ENCODE assay signal across 15 cellular contexts in genomic region chr1:89911186-89911976, GRCh38.
DNase-seq lines count a peak whose midpoint lies in the region; ATAC-seq, FAIRE-seq and TF ChIP-seq lines count a peak whose summit lies in the region.
"Had no signal": no experiment of that assay in that cellular context is flagged by ENCODE, and none has a peak within 500 bp of the region (broad histone marks: within the 10 kb centered on the region; RNA-seq: fewer than 3 reads in every experiment).

No MANE protein-coding gene starts in this region.

- peak overlapping the region; percentile 96 for H2BK15ac ChIP-seq in IMR-90 (ENCODE audit: low read depth, low read length)

- CTCF ChIA-PET in Caco-2 (lab: Charles Lee) = interaction anchor here (0.9 kb wide), 1 partner anchor 13 kb away, joined by 3 read pairs; no protein-coding TSS in a partner anchor
- CTCF ChIA-PET in IMR-90 (lab: Yijun Ruan, JAX) = interaction anchor here (1.2 to 1.4 kb wide), 2 partner anchors 63 to 75 kb away, joined by 3 to 4 read pairs; no protein-coding TSS in a partner anchor
- CTCF ChIA-PET in HepG2 (lab: Yijun Ruan, JAX; ENCODE audit: low intra/inter-chr PET ratio, low total read pairs) = no interaction called here

- no peaks in the 10 kb centered on the region for H3K36me3 ChIP-seq in Caco-2 (ENCODE audit: control insufficient read depth, insufficient read depth, low read length)
- no peaks in the 10 kb centered on the region; the same call in 1 of the 2 replicates for H3K36me3 ChIP-seq in IMR-90 (ENCODE audit: control insufficient read depth, insufficient read depth, low read length)
- no peaks in the 10 kb centered on the region for H3K36me3 ChIP-seq in endodermal cell (ENCODE audit: control insufficient read depth, insufficient read depth, low read length)
- peaks cover 4 to 16% of the 10 kb centered on the region in 2 experiments; a peak in 3 of 5 replicates for H3K36me3 ChIP-seq in HepG2 (replicated peaks in 1 of 2; ENCODE audit: control insufficient read depth in 1 of 2, insufficient read depth in 2 of 2, low read length in 2 of 2)
- H3K36me3 ChIP-seq: BE2C, colonic mucosa had no signal

- H2AK5ac ChIP-seq in IMR-90 (ENCODE audit: low read depth, low read length) = peak overlapping the region; percentile 99

- H3K9me3 Mint-ChIP-seq in Caco-2 (ENCODE audit: unreplicated experiment) (no peaks in the 10 kb centered on the region), endodermal cell (no peaks in the 10 kb centered on the region), neural crest cell (no peaks in the 10 kb centered on the region)
- no peaks in the 10 kb centered on the region for H3K9me3 Mint-ChIP-seq in activated T-cell treated with anti-CD3 and anti-CD28 coated beads, Interleukin-2, amount 50 U/mL, for 72 hours

- ATAC-seq in IMR-90 (ENCODE audit: low read depth) (no peak), HepG2 (no peak), GM21381 (IDR thresholded peaks at IDR 0.05; ENCODE audit: unreplicated experiment) (no peak), GM19452 (IDR thresholded peaks at IDR 0.05; ENCODE audit: unreplicated experiment) (no peak)
- ATAC-seq in activated T-cell treated with anti-CD3 and anti-CD28 coated beads, Interleukin-2, amount 50 U/mL, for 72 hours (replicated peaks in 1 of 2) = no peak

- peak overlapping the region; percentile 80 for H3K18ac ChIP-seq in IMR-90 (ENCODE audit: low read depth, low read length)

- TF ChIP-seq CTCF in Caco-2 (IDR thresholded peaks at IDR 0.05; ENCODE audit: insufficient read depth in 1 of 2, low read depth in 1 of 2, low read length in 1 of 2, severe bottlenecking in 1 of 2, unreplicated experiment in 1 of 2) (no peak), IMR-90 (conservative IDR thresholded peaks at IDR 0.05; ENCODE audit: low read depth, low read length) (no peak), endodermal cell (conservative IDR thresholded peaks at IDR 0.05) (no peak), neural crest cell (conservative IDR thresholded peaks at IDR 0.05) (no peak), HepG2 (CRISPR knock-in tag; IDR thresholded peaks at IDR 0.05) (no peak)

- H3K27me3 Mint-ChIP-seq in Caco-2 (ENCODE audit: insufficient read depth, unreplicated experiment) (no peaks in the 10 kb centered on the region), endodermal cell (ENCODE audit: insufficient read depth) (no peaks in the 10 kb centered on the region), neural crest cell (ENCODE audit: low read depth) (no peaks in the 10 kb centered on the region)
- no peaks in the 10 kb centered on the region for H3K27me3 Mint-ChIP-seq in activated T-cell treated with anti-CD3 and anti-CD28 coated beads, Interleukin-2, amount 50 U/mL, for 72 hours (ENCODE audit: low read depth)

- in situ Hi-C loops in IMR-90 (cut with MboI; ENCODE audit: low sequenced_read_pairs) (no loop called here), HepG2 (cut with HindIII; ENCODE audit: extremely low pct_ligation_motif_present, low pct_unique_long_range_greater_than_20kb) (no loop called here)

- dilution Hi-C loops in IMR-90 (cut with HindIII; ENCODE audit: low sequenced_read_pairs, unreplicated experiment) = no loop called here

- H4K8ac ChIP-seq in IMR-90 (ENCODE audit: low read depth in 2 of 2, low read length in 2 of 2) = peak overlapping the region; percentile 79 to 86

- peak overlapping the region; percentile 55 for H3K4me2 ChIP-seq in IMR-90 (ENCODE audit: low read depth, low read length)
- no peak overlapping the region for H3K4me2 ChIP-seq in HepG2 (ENCODE audit: low read depth, low read length)

- H3K27ac Mint-ChIP-seq in Caco-2 (ENCODE audit: unreplicated experiment) (peak overlapping the region; percentile 69), endodermal cell (peak overlapping the region; percentile 87), neural crest cell (ENCODE audit: unreplicated experiment) (peak overlapping the region; percentile 15)
- H3K27ac Mint-ChIP-seq in activated T-cell treated with anti-CD3 and anti-CD28 coated beads, Interleukin-2, amount 50 U/mL, for 72 hours = no peak overlapping the region

- peak overlapping the region; percentile 45 for H3K56ac ChIP-seq in IMR-90 (ENCODE audit: extremely low read depth, insufficient read depth, low read length)

- H4K20me1 ChIP-seq in IMR-90 (ENCODE audit: insufficient read depth, low read length) (no peaks in the 10 kb centered on the region), HepG2 (ENCODE audit: insufficient read depth, low read length) (no peaks in the 10 kb centered on the region; the same call in 1 of the 2 replicates)

- WGBS in IMR-90 (ENCODE audit: extremely low coverage in 2 of 2, insufficient read length in 1 of 2), 2 experiments = 74% methylated on average over 3 of the region's 10 CpGs; no CpG with 5 or more reads in 1 of the 2 experiments
- WGBS in endodermal cell (ENCODE audit: insufficient coverage in 1 of 2, insufficient read length in 1 of 2), 2 experiments = 36 to 57% methylated on average over 6 to 10 of the region's 10 CpGs
- WGBS in HepG2 (ENCODE audit: low lambda C conversion rate) = 88% methylated on average over 10 of the region's 10 CpGs

- H2AFZ ChIP-seq in IMR-90 (replicated peaks; ENCODE audit: low read length, poor library complexity) (no peak overlapping the region), HepG2 (ENCODE audit: low read length) (no peak overlapping the region)

- TF ChIP-seq POLR2A in IMR-90 (IDR thresholded peaks at IDR 0.05; ENCODE audit: low read depth, low read length) (no peak), HepG2 (IDR thresholded peaks at IDR 0.05; ENCODE audit: insufficient read depth in 1 of 2, low read depth in 2 of 2, low read length in 2 of 2) (no peak)

- peaks cover 50% of the 10 kb centered on the region for H3K79me2 ChIP-seq in HepG2 (ENCODE audit: insufficient read depth, low read length)

- peak overlapping the region; percentile 49 for H3K4me3 Mint-ChIP-seq in Caco-2 (ENCODE audit: unreplicated experiment)
- H3K4me3 Mint-ChIP-seq in endodermal cell = no peak overlapping the region
- no peak overlapping the region for H3K4me3 Mint-ChIP-seq in neural crest cell
- H3K4me3 Mint-ChIP-seq in activated T-cell treated with anti-CD3 and anti-CD28 coated beads, Interleukin-2, amount 50 U/mL, for 72 hours = no peak overlapping the region

- peak overlapping the region; percentile 81 for H4K5ac ChIP-seq in IMR-90 (ENCODE audit: low read depth, low read length)

- DNase-seq in Caco-2 (no peak), IMR-90 (peak; percentile 60), endodermal cell (peak; percentile 77), neural crest cell (ENCODE audit: low read depth, low spot score) (no peak), HepG2 (ENCODE audit: low spot score) (no peak)
- no peak for DNase-seq in activated T-cell treated with anti-CD3 and anti-CD28 coated beads, Interleukin-2, amount 50 U/mL, for 72 hours
- DNase-seq: activated CD4-positive, CD25-positive, alpha-beta regulatory T cell; activated CD8-positive, alpha-beta memory T cell treated with anti-CD3 and anti-CD28 coated beads, Interleukin-2, amount 50 U/mL, for 4 hours; BE2C; colonic mucosa; DMS79; NCI-H1092; posterior cingulate gyrus had no signal

- FAIRE-seq in HepG2 (lab: Jason Lieb, UNC) = no peak

- BruUV-seq in Caco-2 (replicated peaks; lab: Mats Ljungman, UMichigan) (no TSS peak), IMR-90 (replicated peaks; lab: Mats Ljungman, UMichigan) (no TSS peak), HepG2 (replicated peaks; lab: Mats Ljungman, UMichigan) (no TSS peak)

- H2BK120ac ChIP-seq in IMR-90 (ENCODE audit: low read depth, low read length) = peak overlapping the region; percentile 93

- peak overlapping the region; percentile 20 for H2AK9ac ChIP-seq in IMR-90 (replicated peaks; ENCODE audit: low read depth, low read length, poor library complexity)

- H4K91ac ChIP-seq in IMR-90 (ENCODE audit: insufficient read depth, low read depth, low read length) = peak overlapping the region; percentile 94

- intact Hi-C loops in Caco-2 (cut with micrococcal nuclease; ENCODE audit: unreplicated experiment) (no loop called here), IMR-90 (cut with micrococcal nuclease) (no loop called here), HepG2 (cut with micrococcal nuclease; ENCODE audit: unreplicated experiment) (no loop called here)

- peak overlapping the region; percentile 81 for H3K27ac ChIP-seq in IMR-90 (ENCODE audit: insufficient read depth, low read length)
- no peak overlapping the region for H3K27ac ChIP-seq in endodermal cell (ENCODE audit: low read depth, low read length)
- H3K27ac ChIP-seq in HepG2 (ENCODE audit: extremely low read length, insufficient read depth, low read length) = no peak overlapping the region
- H3K27ac ChIP-seq: colonic mucosa had no signal

- peaks cover 23 to 42% of the 10 kb centered on the region in 2 experiments for H3K79me1 ChIP-seq in IMR-90 (ENCODE audit: low read depth in 1 of 2, low read length in 2 of 2)

- H3K9me1 ChIP-seq in IMR-90 (ENCODE audit: insufficient read depth, low read length) = peaks cover 14% of the 10 kb centered on the region

- no peaks in the 10 kb centered on the region for H3K27me3 ChIP-seq in Caco-2 (replicated peaks; ENCODE audit: control insufficient read depth, insufficient read depth, low read length)
- no peaks in the 10 kb centered on the region for H3K27me3 ChIP-seq in IMR-90 (ENCODE audit: control insufficient read depth, insufficient read depth, low read length)
- H3K27me3 ChIP-seq in endodermal cell (ENCODE audit: control insufficient read depth, insufficient read depth, low read length, poor library complexity, severe bottlenecking) = no peaks in the 10 kb centered on the region
- H3K27me3 ChIP-seq in HepG2 (ENCODE audit: control insufficient read depth in 1 of 2, insufficient read depth in 2 of 2, low read length in 2 of 2) = no peaks in the 10 kb centered on the region
- H3K27me3 ChIP-seq: BE2C, colonic mucosa had no signal

- H3K4me3 ChIP-seq in Caco-2 (ENCODE audit: low read depth, low read length) (no peak overlapping the region), IMR-90 (ENCODE audit: insufficient read depth, low read depth, low read length) (no peak overlapping the region), endodermal cell (ENCODE audit: low read length) (no peak overlapping the region), HepG2 (replicated peaks in 1 of 3; ENCODE audit: insufficient read depth in 1 of 3, low read depth in 2 of 3, low read length in 3 of 3) (no peak overlapping the region)
- H3K4me3 ChIP-seq: colonic mucosa had no signal

- H2BK5ac ChIP-seq in IMR-90 (ENCODE audit: low read depth, low read length, poor library complexity, severe bottlenecking) = peak overlapping the region; percentile 92

- H3K4ac ChIP-seq in IMR-90 (ENCODE audit: low read depth, low read length) = peak overlapping the region; percentile 93

- H3K36me3 Mint-ChIP-seq in Caco-2 (ENCODE audit: insufficient read depth, unreplicated experiment) (peaks cover 21% of the 10 kb centered on the region), endodermal cell (ENCODE audit: low read depth) (no peaks in the 10 kb centered on the region), neural crest cell (ENCODE audit: low read depth) (no peaks in the 10 kb centered on the region)
- H3K36me3 Mint-ChIP-seq in activated T-cell treated with anti-CD3 and anti-CD28 coated beads, Interleukin-2, amount 50 U/mL, for 72 hours (ENCODE audit: insufficient read depth in 2 of 2) = peaks cover 0 to 8% of the 10 kb centered on the region in 2 donors

- H3K9ac ChIP-seq in IMR-90 (ENCODE audit: low read depth, low read length) (0 out of 2 replicates have a peak overlapping the region, but pooled peaks have one; percentile 25), endodermal cell (ENCODE audit: extremely low read depth, low read length, poor library complexity, severe bottlenecking) (no peak overlapping the region), HepG2 (ENCODE audit: insufficient read depth, low read depth, low read length) (no peak overlapping the region)

- H2BK20ac ChIP-seq in IMR-90 (ENCODE audit: low read depth, low read length) = peak overlapping the region; percentile 87

- H3K14ac ChIP-seq in IMR-90 (replicated peaks; ENCODE audit: low read depth, low read length) = peak overlapping the region; percentile 66

- H3K4me1 ChIP-seq in Caco-2 (peaks cover 52% of the 10 kb centered on the region), IMR-90 (ENCODE audit: control insufficient read depth, insufficient read depth, low read length) (peaks cover 30% of the 10 kb centered on the region), endodermal cell (ENCODE audit: control insufficient read depth, insufficient read depth, low read length) (peaks cover 14% of the 10 kb centered on the region), HepG2 (ENCODE audit: insufficient read depth, low read length) (peaks cover 33% of the 10 kb centered on the region)
- H3K4me1 ChIP-seq: colonic mucosa had no signal

- TF ChIP-seq EP300 in HepG2 (IDR thresholded peaks at IDR 0.05; ENCODE audit: low read depth in 2 of 2, low read length in 2 of 2) (no peak), HepG2 (CRISPR knock-in tag; IDR thresholded peaks at IDR 0.05; ENCODE audit: borderline replicate concordance) (no peak)

- peaks cover 23% of the 10 kb centered on the region for H3K4me1 Mint-ChIP-seq in Caco-2 (ENCODE audit: low read depth, unreplicated experiment)
- H3K4me1 Mint-ChIP-seq in endodermal cell = peaks cover 48% of the 10 kb centered on the region
- peaks cover 54% of the 10 kb centered on the region for H3K4me1 Mint-ChIP-seq in neural crest cell
- peaks cover 32% of the 10 kb centered on the region for H3K4me1 Mint-ChIP-seq in activated T-cell treated with anti-CD3 and anti-CD28 coated beads, Interleukin-2, amount 50 U/mL, for 72 hours (ENCODE audit: low read depth)

- peak overlapping the region; percentile 51 for H3K23ac ChIP-seq in IMR-90 (ENCODE audit: low read depth, low read length)

- POLR2A ChIA-PET in Caco-2 (lab: Charles Lee) (no interaction called here), IMR-90 (lab: Charles Lee; ENCODE audit: unreplicated experiment) (no interaction called here), HepG2 (lab: Yijun Ruan, JAX) (no interaction called here)

- no peak for TF ChIP-seq RAD21 in IMR-90 (IDR thresholded peaks at IDR 0.05; ENCODE audit: low read length)
- TF ChIP-seq RAD21 in HepG2 (CRISPR knock-in tag; IDR thresholded peaks at IDR 0.05) = no peak

- H3K9me3 ChIP-seq in Caco-2 (no peaks in the 10 kb centered on the region), IMR-90 (ENCODE audit: control insufficient read depth, insufficient read depth, low read length) (no peaks in the 10 kb centered on the region), endodermal cell (ENCODE audit: control insufficient read depth, low read length) (no peaks in the 10 kb centered on the region), HepG2 (ENCODE audit: low read length) (no peaks in the 10 kb centered on the region)
- H3K9me3 ChIP-seq: BE2C, colonic mucosa had no signal

Comparison
In these comparisons a context has a peak if more than half of its experiments do, and no peak if none do; other contexts are left out.
1. DNase-seq: peak in IMR-90 (single experiment) and endodermal cell (single experiment); none in Caco-2 (0 of 2), neural crest cell (single experiment), HepG2 (single experiment) and activated T-cell treated with anti-CD3 and anti-CD28 coated beads, Interleukin-2, amount 50 U/mL, for 72 hours (0 of 2).